1 cellular context compared by ENCODE assay signal in genomic region chr6:41779793-41780622, GRCh38.
A peak's percentile ranks its signal among the peaks of the same experiment; 100 is the strongest.
TF ChIP-seq lines count a peak whose summit lies in the region.

Gene FRS3, minus strand, starts transcription at chr6:41779900. Its CDS starts 2,913 bp downstream, at chr6:41776987.

TF ChIP-seq in K562, 482 proteins besides CTCF, POLR2A, EP300 and RAD21 (continued from another document and continues in another):
- TF ChIP-seq BCLAF1 (IDR thresholded peaks at IDR 0.05; ENCODE audit: borderline replicate concordance in 1 of 2, control insufficient read depth in 1 of 2, low read depth in 2 of 2, low read length in 1 of 2) (peak in 1 of 2 experiments; percentile 91; a peak in 2 of 4 replicates), DIDO1 (tag; IDR thresholded peaks at IDR 0.05; ENCODE audit: low read depth) (0 out of 2 replicates have a peak, but pooled peaks have one; percentile 31), ZNF282 (CRISPR knock-in tag; IDR thresholded peaks at IDR 0.05) (no peak), ZNF551 (CRISPR knock-in tag; IDR thresholded peaks at IDR 0.05) (no peak), ZNF57 (CRISPR knock-in tag; IDR thresholded peaks at IDR 0.05) (no peak), ZNF175 (CRISPR knock-in tag; IDR thresholded peaks at IDR 0.05; ENCODE audit: low read depth) (no peak), HNRNPL (IDR thresholded peaks at IDR 0.05; ENCODE audit: low read depth, low read length) (no peak), CBX3 (IDR thresholded peaks at IDR 0.05; ENCODE audit: borderline replicate concordance in 1 of 2, low read length in 2 of 2) (0 out of 3 replicates have a peak, but pooled peaks of 1 of the 2 experiments have one; percentile 42), RUNX1 (IDR thresholded peaks at IDR 0.05; ENCODE audit: low read depth) (no peak), HDAC8 (tag; IDR thresholded peaks at IDR 0.05) (no peak), ZNF431 (CRISPR knock-in tag; IDR thresholded peaks at IDR 0.05) (0 out of 2 replicates have a peak, but pooled peaks have one; percentile 35), EP400 (IDR thresholded peaks at IDR 0.05) (peak; percentile 39; the same call in 1 of the 2 replicates), TCF15 (CRISPR knock-in tag; IDR thresholded peaks at IDR 0.05) (no peak), GTF2F1 (IDR thresholded peaks at IDR 0.05; ENCODE audit: low read depth, low read length) (no peak), GATAD2A (IDR thresholded peaks at IDR 0.05) (peak; percentile 46; the same call in 1 of the 2 replicates), ILK (tag; IDR thresholded peaks at IDR 0.05; ENCODE audit: borderline replicate concordance, low read depth) (no peak), HEY1 (CRISPR knock-in tag; IDR thresholded peaks at IDR 0.05; ENCODE audit: borderline replicate concordance) (no peak), GABPB1 (CRISPR knock-in tag; IDR thresholded peaks at IDR 0.05) (peak; percentile 86), TGIF2 (CRISPR knock-in tag; IDR thresholded peaks at IDR 0.05) (no peak), PRPF4 (IDR thresholded peaks at IDR 0.05; ENCODE audit: insufficient read depth, low read depth, low read length, poor library complexity, severe bottlenecking) (no peak), THRA (IDR thresholded peaks at IDR 0.05) (no peak), SFPQ (IDR thresholded peaks at IDR 0.05; ENCODE audit: low read depth, low read length) (no peak), SMC3 (conservative IDR thresholded peaks at IDR 0.05; ENCODE audit: insufficient read depth, low read depth, low read length) (peak; percentile 100), ZBTB17 (CRISPR knock-in tag; IDR thresholded peaks at IDR 0.05) (no peak), ATF6 (CRISPR knock-in tag; IDR thresholded peaks at IDR 0.05) (no peak), ZNF785 (CRISPR knock-in tag; IDR thresholded peaks at IDR 0.05) (no peak), ESRRA (IDR thresholded peaks at IDR 0.05; ENCODE audit: borderline replicate concordance, low read depth) (peak; percentile 72; the same call in 1 of the 2 replicates), PURB (CRISPR knock-in tag; IDR thresholded peaks at IDR 0.05; ENCODE audit: low read depth) (no peak), CREB5 (CRISPR knock-in tag; IDR thresholded peaks at IDR 0.05) (no peak), ZNF239 (CRISPR knock-in tag; IDR thresholded peaks at IDR 0.05) (no peak), EHMT2 (IDR thresholded peaks at IDR 0.05) (no peak), PBX2 (CRISPR knock-in tag; IDR thresholded peaks at IDR 0.05; ENCODE audit: low read depth) (no peak), PBX2 (tag; conservative IDR thresholded peaks at IDR 0.05; ENCODE audit: low read depth) (no peak), ZNF311 (CRISPR knock-in tag; IDR thresholded peaks at IDR 0.05) (no peak), ZNF143 (CRISPR knock-in tag; IDR thresholded peaks at IDR 0.05) (peak; percentile 62; the same call in 1 of the 2 replicates), ZNF280B (CRISPR knock-in tag; IDR thresholded peaks at IDR 0.05) (no peak), EWSR1 (IDR thresholded peaks at IDR 0.05; ENCODE audit: borderline replicate concordance, low read depth, partially characterized antibody) (no peak), ZNF253 (CRISPR knock-in tag; conservative IDR thresholded peaks at IDR 0.05) (no peak), ZNF174 (CRISPR knock-in tag; IDR thresholded peaks at IDR 0.05) (no peak), ZBTB43 (CRISPR knock-in tag; IDR thresholded peaks at IDR 0.05) (no peak), ATF2 (CRISPR knock-in tag; IDR thresholded peaks at IDR 0.05) (no peak), SRSF3 (IDR thresholded peaks at IDR 0.05; ENCODE audit: insufficient read depth, low read length) (no peak), MAFG (tag; conservative IDR thresholded peaks at IDR 0.05) (no peak), ZFP30 (CRISPR knock-in tag; IDR thresholded peaks at IDR 0.05; ENCODE audit: borderline replicate concordance) (no peak)
